10 cellular contexts compared by ENCODE assay signal in the genomic region with DNA sequence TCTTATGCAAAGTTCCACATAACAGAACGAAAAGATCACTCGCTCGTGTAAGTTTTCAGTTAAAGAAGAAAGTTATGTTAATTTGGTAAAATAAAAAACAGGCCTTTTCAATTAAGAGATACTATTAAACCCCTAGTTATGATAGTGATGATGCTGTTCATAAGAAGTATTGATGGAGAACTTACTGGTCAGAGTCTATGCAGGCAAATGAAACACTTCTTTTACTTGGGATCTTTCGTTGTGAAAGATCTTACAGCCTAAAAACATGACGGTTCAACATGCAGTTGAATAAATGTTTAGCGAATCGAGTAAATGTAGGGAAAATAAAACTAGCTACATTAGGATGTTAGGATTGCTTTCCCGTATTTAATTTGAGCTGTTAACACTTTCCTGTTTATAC. TPM values are rescaled to one million over a fixed set of nuclear protein-coding genes. Genes with fewer than 3 reads are reported as not detected.
DNase-seq lines count a peak whose midpoint lies in the region; ATAC-seq and TF ChIP-seq lines count a peak whose summit lies in the region.
"Had no signal": no experiment of that assay in that cellular context is flagged by ENCODE, and none has a peak within 500 bp of the region (broad histone marks: within the 10 kb centered on the region; RNA-seq: fewer than 3 reads in every experiment).

No MANE protein-coding gene starts in this region.

- DNase-seq in HFF-Myc (ENCODE audit: extremely low read depth, low read depth) = no peak
- DNase-seq in astrocyte of the spinal cord (ENCODE audit: low read depth, low spot score) = peak; percentile 28
- no peak for DNase-seq in right lobe of liver
- DNase-seq in spleen = no peak
- no peak for DNase-seq in GM10248 (ENCODE audit: extremely low spot score)
- DNase-seq: activated effector memory CD4-positive, alpha-beta T cell treated with anti-CD3 and anti-CD28 coated beads, Interleukin-2, amount 50 U/mL, for 16 hours; Karpas-422 had no signal

- CTCF ChIA-PET in GM10248 (lab: Yijun Ruan, JAX) = interaction anchor here (0.8 to 1.6 kb wide), 6 partner anchors 9 to 260 kb away, joined by 3 to 5 read pairs (median 4); no protein-coding TSS in a partner anchor

- H3K27ac ChIP-seq in right lobe of liver (peak overlapping the region in 2 of 3 donors; percentile 91 to 96), spleen (peak overlapping the region in 3 of 8 donors; percentile 22 to 90 (median 46))
- H3K27ac ChIP-seq: epithelial cell of prostate had no signal

- H3K36me3 ChIP-seq in right lobe of liver = no peaks in the 10 kb centered on the region
- no peaks in the 10 kb centered on the region for H3K36me3 ChIP-seq in spleen

- TF ChIP-seq CTCF in HFF-Myc (IDR thresholded peaks at IDR 0.05; ENCODE audit: low read depth, low read length, missing control alignments) = no peak
- TF ChIP-seq CTCF in astrocyte of the spinal cord (IDR thresholded peaks at IDR 0.05; ENCODE audit: low read depth, low read length) = no peak
- TF ChIP-seq CTCF in right lobe of liver (IDR thresholded peaks at IDR 0.05) = no peak
- no peak for TF ChIP-seq CTCF in spleen (IDR thresholded peaks at IDR 0.05 in 8 of 11, conservative IDR thresholded peaks at IDR 0.05 in 3 of 11)
- TF ChIP-seq CTCF in GM10248 (IDR thresholded peaks at IDR 0.05; ENCODE audit: control extremely low read depth, extremely low read depth, low read depth, missing control alignments) = no peak

- H3K4me3 ChIP-seq in HFF-Myc (replicated peaks; ENCODE audit: low read depth, low read length) = peak overlapping the region; percentile 98
- H3K4me3 ChIP-seq in astrocyte of the spinal cord (ENCODE audit: low read depth, low read length) = peak overlapping the region; percentile 90
- no peak overlapping the region for H3K4me3 ChIP-seq in right lobe of liver
- peak overlapping the region in 5 of 8 donors; percentile 5 to 93 (median 73) for H3K4me3 ChIP-seq in spleen

- no peak for TF ChIP-seq POLR2A in right lobe of liver (IDR thresholded peaks at IDR 0.05)
- TF ChIP-seq POLR2A in spleen (IDR thresholded peaks at IDR 0.05) = no peak

- WGBS in right lobe of liver (ENCODE audit: insufficient coverage, low coverage, low lambda C conversion rate, missing lambda C conversion rate) = 39% methylated on average over 8 of the region's 8 CpGs
- WGBS in spleen, 5 donors = 82 to 89% (median 85%) methylated on average over 8 of the region's 8 CpGs

- ATAC-seq in right lobe of liver (no peak), HG03095 (IDR thresholded peaks at IDR 0.05; ENCODE audit: unreplicated experiment) (no peak), GM21360 (IDR thresholded peaks at IDR 0.05; ENCODE audit: unreplicated experiment) (no peak)

- intact Hi-C loops in right lobe of liver (cut with DNase I) = no loop called here
- intact Hi-C loops in spleen (cut with DNase I; ENCODE audit: low total_unique reads) = no loop called here

- in situ Hi-C loops in astrocyte of the spinal cord (cut with HindIII; ENCODE audit: low sequenced_read_pairs) = no loop called here

- H3K27me3 ChIP-seq in right lobe of liver (no peaks in the 10 kb centered on the region), spleen (replicated peaks in 1 of 7) (peaks cover 0 to 17% (median 11%) of the 10 kb centered on the region in 7 donors)

- H3K4me1 ChIP-seq in right lobe of liver (peaks cover 0 to 42% (median 20%) of the 10 kb centered on the region in 4 donors), spleen (peaks cover 23 to 98% (median 54%) of the 10 kb centered on the region in 6 donors)

- POLR2A ChIA-PET in GM10248 (lab: Yijun Ruan, JAX) = no interaction called here

- H3K9me3 ChIP-seq in right lobe of liver (no peaks in the 10 kb centered on the region), spleen (no peaks in the 10 kb centered on the region)

RNA-seq across cellular contexts. Expression of a gene that starts 2.0 kb away (rescaled TPM):
- total RNA-seq in right lobe of liver (10 to 100 TPM; 24.1 to 49.1 (median 38.9) TPM), spleen (10 to 100 TPM; 33.2 to 71.1 (median 43.5) TPM)
- polyA plus RNA-seq in spleen = 1 to 10 TPM; 4.5 to 9.0 (median 5.2) TPM

RNA-seq across cellular contexts. Expression of a gene that starts 50.3 kb away (rescaled TPM):
- under 1 TPM in 4 of 6 experiments, not detected in 2; 0.35 to 0.55 (median 0.38) TPM for total RNA-seq in right lobe of liver
- total RNA-seq in spleen = 1 to 10 TPM in 3 of 7 donors, under 1 TPM in 3, not detected in 1; 0.23 to 2.1 (median 1.0) TPM
- 1 to 10 TPM in 2 of 3 donors, under 1 TPM in 1; 0.70 to 2.8 (median 1.1) TPM for polyA plus RNA-seq in spleen

Comparison
In these comparisons a context has a peak if more than half of its experiments do, and no peak if none do; other contexts are left out.
1. H3K4me3 ChIP-seq: peak in HFF-Myc (single experiment), astrocyte of the spinal cord (single experiment) and spleen (5 of 8); none in right lobe of liver (0 of 3).